29 cellular contexts compared by ENCODE assay signal in the genomic region with DNA sequence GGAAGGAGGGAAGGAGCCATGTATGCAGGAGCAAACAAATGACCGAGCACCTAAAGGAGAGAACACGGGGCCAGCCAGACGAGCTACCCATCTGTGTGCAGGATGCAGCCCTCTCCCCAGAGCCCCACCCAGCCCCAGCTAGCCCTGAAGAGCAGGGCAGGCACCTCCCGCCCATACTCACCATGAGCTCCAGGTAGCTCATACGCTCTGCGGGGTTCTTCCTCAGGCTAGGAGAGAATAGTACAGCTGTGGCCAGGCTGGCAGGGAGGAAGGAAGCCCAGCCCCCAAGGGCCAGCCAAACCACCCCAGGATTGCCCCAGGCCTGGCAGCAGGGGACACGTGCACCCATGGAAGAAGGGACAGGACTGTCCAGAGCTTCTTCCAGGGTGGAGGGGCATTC.
"Had no signal": no experiment of that assay in that cellular context is flagged by ENCODE, and none has a peak within 500 bp of the region (broad histone marks: within the 10 kb centered on the region; RNA-seq: fewer than 3 reads in every experiment).

No MANE protein-coding gene starts in this region.

- H3K36me3 ChIP-seq: adrenal gland, breast epithelium, cardiac muscle cell had no signal

- H3K4me3 ChIP-seq: adrenal gland, body of pancreas, breast epithelium, cardiac muscle cell, coronary artery had no signal

- H3K4me3 Mint-ChIP-seq: activated CD4-positive, alpha-beta T cell treated with anti-CD3 and anti-CD28 coated beads for 36 hours; activated CD4-positive, alpha-beta T cell treated with anti-CD3 and anti-CD28 coated beads, Interleukin-2, amount 10 ng/mL, durations not matched to agents 7 days and 5 days; activated CD8-positive, alpha-beta T cell treated with anti-CD3 and anti-CD28 coated beads for 36 hours; activated naive CD4-positive, alpha-beta T cell treated with anti-CD3 and anti-CD28 coated beads for 36 hours; activated naive CD4-positive, alpha-beta T cell treated with anti-CD3 and anti-CD28 coated beads, Interleukin-2, amount 50 U/mL, for 24 hours; activated naive CD8-positive, alpha-beta T cell treated with anti-CD3 and anti-CD28 coated beads for 36 hours; activated naive CD8-positive, alpha-beta T cell treated with anti-CD3 and anti-CD28 coated beads, Interleukin-2, amount 50 U/mL, for 24 hours; activated T-helper 1 cell treated with anti-CD3 and anti-CD28 coated beads, Interleukin-12 subunit alpha, Interleukin-12 subunit beta, Interleukin-2, Interleukin-4 antibody, amounts not matched to agents 30 ng/mL and 10 ng/mL and 1 ng/mL, durations not matched to agents 14 hours and 24 hours and 36 hours; central memory CD8-positive, alpha-beta T cell had no signal

- ATAC-seq: activated CD4-positive, alpha-beta T cell treated with anti-CD3 and anti-CD28 coated beads for 36 hours; activated CD8-positive, alpha-beta T cell treated with anti-CD3 and anti-CD28 coated beads for 36 hours; activated naive CD8-positive, alpha-beta T cell treated with anti-CD3 and anti-CD28 coated beads, Interleukin-2, amount 50 U/mL, for 24 hours; body of pancreas had no signal

- H3K36me3 Mint-ChIP-seq: activated naive CD4-positive, alpha-beta T cell treated with anti-CD3 and anti-CD28 coated beads, Interleukin-2, amount 50 U/mL, for 24 hours; activated naive CD8-positive, alpha-beta T cell treated with anti-CD3 and anti-CD28 coated beads for 36 hours had no signal

- DNase-seq: activated CD4-positive, alpha-beta T cell treated with anti-CD3 and anti-CD28 coated beads for 36 hours; activated CD4-positive, alpha-beta T cell treated with anti-CD3 and anti-CD28 coated beads, Interleukin-2, amount 10 ng/mL, durations not matched to agents 7 days and 5 days; activated CD4-positive, alpha-beta T cell treated with anti-CD3 and anti-CD28 coated beads, Interleukin-2, amount 50 U/mL, for 48 hours; activated CD4-positive, CD25-positive, alpha-beta regulatory T cell; activated CD4-positive, CD25-positive, alpha-beta regulatory T cell treated with anti-CD3 and anti-CD28 coated beads, Interleukin-2, amount 50 U/mL, for 72 hours; activated CD8-positive, alpha-beta memory T cell treated with anti-CD3 and anti-CD28 coated beads for 24 hours; activated CD8-positive, alpha-beta T cell treated with anti-CD3 and anti-CD28 coated beads for 36 hours; activated effector memory CD4-positive, alpha-beta T cell treated with anti-CD3 and anti-CD28 coated beads, Interleukin-2, amount 50 U/mL, for 16 hours; activated naive CD4-positive, alpha-beta T cell treated with anti-CD3 and anti-CD28 coated beads for 36 hours; activated naive CD8-positive, alpha-beta T cell treated with anti-CD3 and anti-CD28 coated beads for 36 hours; activated naive CD8-positive, alpha-beta T cell treated with anti-CD3 and anti-CD28 coated beads, Interleukin-2, amount 50 U/mL, for 24 hours; activated T-cell treated with anti-CD3 and anti-CD28 coated beads, Interleukin-2, amount 50 U/mL, for 1 hour; activated T-cell treated with anti-CD3 and anti-CD28 coated beads, Interleukin-2, amount 50 U/mL, for 48 hours; adrenal gland; amygdala; aorta; body of pancreas; dermis blood vessel endothelial cell; effector CD4-positive, alpha-beta T cell; foreskin fibroblast; T-helper 2 cell had no signal

- H3K27ac Mint-ChIP-seq: activated CD4-positive, alpha-beta T cell treated with anti-CD3 and anti-CD28 coated beads for 36 hours; activated CD4-positive, alpha-beta T cell treated with anti-CD3 and anti-CD28 coated beads, Interleukin-2, amount 10 ng/mL, durations not matched to agents 7 days and 5 days; activated CD8-positive, alpha-beta T cell treated with anti-CD3 and anti-CD28 coated beads for 36 hours; activated naive CD4-positive, alpha-beta T cell treated with anti-CD3 and anti-CD28 coated beads for 36 hours; activated naive CD4-positive, alpha-beta T cell treated with anti-CD3 and anti-CD28 coated beads, Interleukin-2, amount 50 U/mL, for 24 hours; activated naive CD8-positive, alpha-beta T cell treated with anti-CD3 and anti-CD28 coated beads for 36 hours; activated naive CD8-positive, alpha-beta T cell treated with anti-CD3 and anti-CD28 coated beads, Interleukin-2, amount 50 U/mL, for 24 hours; activated T-helper 1 cell treated with anti-CD3 and anti-CD28 coated beads, Interleukin-12 subunit alpha, Interleukin-12 subunit beta, Interleukin-2, Interleukin-4 antibody, amounts not matched to agents 30 ng/mL and 10 ng/mL and 1 ng/mL, durations not matched to agents 14 hours and 24 hours and 36 hours; activated T-helper 2 cell treated with anti-CD3 and anti-CD28 coated beads, Interferon-gamma antibody, Interleukin-2, Interleukin-4, amounts not matched to agents 10 μg/mL and 5 μg/mL and 100 μg/mL, durations not matched to agents 14 hours and 24 hours and 36 hours had no signal

- H3K27ac ChIP-seq: adrenal gland, body of pancreas, breast epithelium, cardiac muscle cell, coronary artery, epithelial cell of prostate had no signal

- H3K9me3 Mint-ChIP-seq: activated naive CD4-positive, alpha-beta T cell treated with anti-CD3 and anti-CD28 coated beads, Interleukin-2, amount 50 U/mL, for 24 hours; central memory CD8-positive, alpha-beta T cell had no signal

- H3K4me1 ChIP-seq: adrenal gland, body of pancreas, breast epithelium had no signal

- H3K4me1 Mint-ChIP-seq: activated CD4-positive, alpha-beta T cell treated with anti-CD3 and anti-CD28 coated beads for 36 hours; activated CD4-positive, alpha-beta T cell treated with anti-CD3 and anti-CD28 coated beads, Interleukin-2, amount 10 ng/mL, durations not matched to agents 7 days and 5 days; activated naive CD4-positive, alpha-beta T cell treated with anti-CD3 and anti-CD28 coated beads, Interleukin-2, amount 50 U/mL, for 24 hours; activated naive CD8-positive, alpha-beta T cell treated with anti-CD3 and anti-CD28 coated beads for 36 hours; activated naive CD8-positive, alpha-beta T cell treated with anti-CD3 and anti-CD28 coated beads, Interleukin-2, amount 50 U/mL, for 24 hours; central memory CD8-positive, alpha-beta T cell had no signal

- H3K9me3 ChIP-seq: adrenal gland, body of pancreas had no signal

- H3K27me3 ChIP-seq: adrenal gland, body of pancreas, breast epithelium, cardiac muscle cell had no signal

- H3K27me3 Mint-ChIP-seq: activated CD4-positive, alpha-beta T cell treated with anti-CD3 and anti-CD28 coated beads for 36 hours; activated CD4-positive, alpha-beta T cell treated with anti-CD3 and anti-CD28 coated beads, Interleukin-2, amount 10 ng/mL, durations not matched to agents 7 days and 5 days; activated CD8-positive, alpha-beta T cell treated with anti-CD3 and anti-CD28 coated beads for 36 hours; activated naive CD4-positive, alpha-beta T cell treated with anti-CD3 and anti-CD28 coated beads, Interleukin-2, amount 50 U/mL, for 24 hours; activated naive CD8-positive, alpha-beta T cell treated with anti-CD3 and anti-CD28 coated beads for 36 hours; activated naive CD8-positive, alpha-beta T cell treated with anti-CD3 and anti-CD28 coated beads, Interleukin-2, amount 50 U/mL, for 24 hours; central memory CD8-positive, alpha-beta T cell had no signal
